Comparison of ENCODE assay signal across 1 cellular context in genomic region chr17:44967907-44968224, GRCh38.
A peak's percentile ranks its signal among the peaks of the same experiment; 100 is the strongest.
TF ChIP-seq lines count a peak whose summit lies in the region.

No MANE protein-coding gene starts in this region.

TF ChIP-seq in GM23338, 12 proteins besides CTCF, POLR2A, EP300 and RAD21:
- TF ChIP-seq EZH2 (IDR thresholded peaks at IDR 0.05; ENCODE audit: low read depth, unreplicated experiment) (peak; percentile 8), STAT1 (IDR thresholded peaks at IDR 0.05; ENCODE audit: unreplicated experiment) (no peak)
